ENCODE assay signal across 1 cellular context in the genomic region with DNA sequence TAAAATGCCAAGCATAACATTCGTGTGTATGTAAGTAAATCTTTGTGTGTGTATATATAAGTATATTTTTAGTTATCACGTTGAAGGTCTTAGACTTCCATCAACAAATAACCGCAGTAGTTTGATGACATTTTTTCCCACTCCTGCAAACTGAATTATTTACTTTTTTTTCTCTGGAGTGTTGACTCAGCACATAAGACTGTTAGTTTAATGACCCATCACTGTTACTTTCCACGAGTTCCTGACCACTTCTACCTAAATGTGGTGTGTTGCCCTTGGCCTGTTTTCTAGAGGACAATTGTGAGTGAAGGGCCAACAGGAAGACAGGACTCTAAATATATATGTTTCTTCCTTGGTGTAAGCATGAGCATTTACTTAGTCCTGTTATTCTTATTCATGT.
TF ChIP-seq lines count a peak whose summit lies in the region.

No MANE protein-coding gene starts in this region.

TF ChIP-seq in HepG2, 621 proteins besides CTCF, POLR2A, EP300 and RAD21 (continued from another document and continues in another):
- TF ChIP-seq, protein P1, sequence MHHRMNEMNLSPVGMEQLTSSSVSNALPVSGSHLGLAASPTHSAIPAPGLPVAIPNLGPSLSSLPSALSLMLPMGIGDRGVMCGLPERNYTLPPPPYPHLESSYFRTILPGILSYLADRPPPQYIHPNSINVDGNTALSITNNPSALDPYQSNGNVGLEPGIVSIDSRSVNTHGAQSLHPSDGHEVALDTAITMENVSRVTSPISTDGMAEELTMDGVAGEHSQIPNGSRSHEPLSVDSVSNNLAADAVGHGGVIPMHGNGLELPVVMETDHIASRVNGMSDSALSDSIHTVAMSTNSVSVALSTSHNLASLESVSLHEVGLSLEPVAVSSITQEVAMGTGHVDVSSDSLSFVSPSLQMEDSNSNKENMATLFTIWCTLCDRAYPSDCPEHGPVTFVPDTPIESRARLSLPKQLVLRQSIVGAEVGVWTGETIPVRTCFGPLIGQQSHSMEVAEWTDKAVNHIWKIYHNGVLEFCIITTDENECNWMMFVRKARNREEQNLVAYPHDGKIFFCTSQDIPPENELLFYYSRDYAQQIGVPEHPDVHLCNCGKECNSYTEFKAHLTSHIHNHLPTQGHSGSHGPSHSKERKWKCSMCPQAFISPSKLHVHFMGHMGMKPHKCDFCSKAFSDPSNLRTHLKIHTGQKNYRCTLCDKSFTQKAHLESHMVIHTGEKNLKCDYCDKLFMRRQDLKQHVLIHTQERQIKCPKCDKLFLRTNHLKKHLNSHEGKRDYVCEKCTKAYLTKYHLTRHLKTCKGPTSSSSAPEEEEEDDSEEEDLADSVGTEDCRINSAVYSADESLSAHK (CRISPR knock-in tag; IDR thresholded peaks at IDR 0.05; ENCODE audit: borderline replicate concordance) = no peak
- TF ChIP-seq CBX2 (IDR thresholded peaks at IDR 0.05; ENCODE audit: low read depth, low read length) = no peak
- TF ChIP-seq CBX2 (CRISPR knock-in tag; IDR thresholded peaks at IDR 0.05; ENCODE audit: low read depth) = no peak
- TF ChIP-seq SRSF4 (IDR thresholded peaks at IDR 0.05; ENCODE audit: low read depth, low read length, poor library complexity, severe bottlenecking) = no peak
- peak; percentile 40; the same call in 1 of the 2 replicates for TF ChIP-seq FOXO1 (CRISPR knock-in tag; IDR thresholded peaks at IDR 0.05)
- TF ChIP-seq, protein P2, sequence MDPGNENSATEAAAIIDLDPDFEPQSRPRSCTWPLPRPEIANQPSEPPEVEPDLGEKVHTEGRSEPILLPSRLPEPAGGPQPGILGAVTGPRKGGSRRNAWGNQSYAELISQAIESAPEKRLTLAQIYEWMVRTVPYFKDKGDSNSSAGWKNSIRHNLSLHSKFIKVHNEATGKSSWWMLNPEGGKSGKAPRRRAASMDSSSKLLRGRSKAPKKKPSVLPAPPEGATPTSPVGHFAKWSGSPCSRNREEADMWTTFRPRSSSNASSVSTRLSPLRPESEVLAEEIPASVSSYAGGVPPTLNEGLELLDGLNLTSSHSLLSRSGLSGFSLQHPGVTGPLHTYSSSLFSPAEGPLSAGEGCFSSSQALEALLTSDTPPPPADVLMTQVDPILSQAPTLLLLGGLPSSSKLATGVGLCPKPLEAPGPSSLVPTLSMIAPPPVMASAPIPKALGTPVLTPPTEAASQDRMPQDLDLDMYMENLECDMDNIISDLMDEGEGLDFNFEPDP (CRISPR knock-in tag; conservative IDR thresholded peaks at IDR 0.05) = no peak
- TF ChIP-seq, protein P3, sequence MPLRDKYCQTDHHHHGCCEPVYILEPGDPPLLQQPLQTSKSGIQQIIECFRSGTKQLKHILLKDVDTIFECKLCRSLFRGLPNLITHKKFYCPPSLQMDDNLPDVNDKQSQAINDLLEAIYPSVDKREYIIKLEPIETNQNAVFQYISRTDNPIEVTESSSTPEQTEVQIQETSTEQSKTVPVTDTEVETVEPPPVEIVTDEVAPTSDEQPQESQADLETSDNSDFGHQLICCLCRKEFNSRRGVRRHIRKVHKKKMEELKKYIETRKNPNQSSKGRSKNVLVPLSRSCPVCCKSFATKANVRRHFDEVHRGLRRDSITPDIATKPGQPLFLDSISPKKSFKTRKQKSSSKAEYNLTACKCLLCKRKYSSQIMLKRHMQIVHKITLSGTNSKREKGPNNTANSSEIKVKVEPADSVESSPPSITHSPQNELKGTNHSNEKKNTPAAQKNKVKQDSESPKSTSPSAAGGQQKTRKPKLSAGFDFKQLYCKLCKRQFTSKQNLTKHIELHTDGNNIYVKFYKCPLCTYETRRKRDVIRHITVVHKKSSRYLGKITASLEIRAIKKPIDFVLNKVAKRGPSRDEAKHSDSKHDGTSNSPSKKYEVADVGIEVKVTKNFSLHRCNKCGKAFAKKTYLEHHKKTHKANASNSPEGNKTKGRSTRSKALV (CRISPR knock-in tag; IDR thresholded peaks at IDR 0.05) = no peak
- TF ChIP-seq NFKBIZ (CRISPR knock-in tag; IDR thresholded peaks at IDR 0.05) = no peak
- no peak for TF ChIP-seq ZNF230 (CRISPR knock-in tag; IDR thresholded peaks at IDR 0.05)
- TF ChIP-seq, protein P4, sequence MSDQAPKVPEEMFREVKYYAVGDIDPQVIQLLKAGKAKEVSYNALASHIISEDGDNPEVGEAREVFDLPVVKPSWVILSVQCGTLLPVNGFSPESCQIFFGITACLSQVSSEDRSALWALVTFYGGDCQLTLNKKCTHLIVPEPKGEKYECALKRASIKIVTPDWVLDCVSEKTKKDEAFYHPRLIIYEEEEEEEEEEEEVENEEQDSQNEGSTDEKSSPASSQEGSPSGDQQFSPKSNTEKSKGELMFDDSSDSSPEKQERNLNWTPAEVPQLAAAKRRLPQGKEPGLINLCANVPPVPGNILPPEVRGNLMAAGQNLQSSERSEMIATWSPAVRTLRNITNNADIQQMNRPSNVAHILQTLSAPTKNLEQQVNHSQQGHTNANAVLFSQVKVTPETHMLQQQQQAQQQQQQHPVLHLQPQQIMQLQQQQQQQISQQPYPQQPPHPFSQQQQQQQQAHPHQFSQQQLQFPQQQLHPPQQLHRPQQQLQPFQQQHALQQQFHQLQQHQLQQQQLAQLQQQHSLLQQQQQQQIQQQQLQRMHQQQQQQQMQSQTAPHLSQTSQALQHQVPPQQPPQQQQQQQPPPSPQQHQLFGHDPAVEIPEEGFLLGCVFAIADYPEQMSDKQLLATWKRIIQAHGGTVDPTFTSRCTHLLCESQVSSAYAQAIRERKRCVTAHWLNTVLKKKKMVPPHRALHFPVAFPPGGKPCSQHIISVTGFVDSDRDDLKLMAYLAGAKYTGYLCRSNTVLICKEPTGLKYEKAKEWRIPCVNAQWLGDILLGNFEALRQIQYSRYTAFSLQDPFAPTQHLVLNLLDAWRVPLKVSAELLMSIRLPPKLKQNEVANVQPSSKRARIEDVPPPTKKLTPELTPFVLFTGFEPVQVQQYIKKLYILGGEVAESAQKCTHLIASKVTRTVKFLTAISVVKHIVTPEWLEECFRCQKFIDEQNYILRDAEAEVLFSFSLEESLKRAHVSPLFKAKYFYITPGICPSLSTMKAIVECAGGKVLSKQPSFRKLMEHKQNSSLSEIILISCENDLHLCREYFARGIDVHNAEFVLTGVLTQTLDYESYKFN (CRISPR knock-in tag; conservative IDR thresholded peaks at IDR 0.05) = peak; percentile 71
- TF ChIP-seq, protein P5, sequence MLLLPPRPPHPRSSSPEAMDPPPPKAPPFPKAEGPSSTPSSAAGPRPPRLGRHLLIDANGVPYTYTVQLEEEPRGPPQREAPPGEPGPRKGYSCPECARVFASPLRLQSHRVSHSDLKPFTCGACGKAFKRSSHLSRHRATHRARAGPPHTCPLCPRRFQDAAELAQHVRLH (CRISPR knock-in tag; IDR thresholded peaks at IDR 0.05; ENCODE audit: borderline replicate concordance, low read depth) = no peak
- no peak for TF ChIP-seq KLF9 (CRISPR knock-in tag; IDR thresholded peaks at IDR 0.05; ENCODE audit: low read depth)
- TF ChIP-seq ZSCAN9 (CRISPR knock-in tag; IDR thresholded peaks at IDR 0.05; ENCODE audit: borderline replicate concordance) = peak; percentile 63; the same call in 1 of the 2 replicates
- TF ChIP-seq, protein P6, sequence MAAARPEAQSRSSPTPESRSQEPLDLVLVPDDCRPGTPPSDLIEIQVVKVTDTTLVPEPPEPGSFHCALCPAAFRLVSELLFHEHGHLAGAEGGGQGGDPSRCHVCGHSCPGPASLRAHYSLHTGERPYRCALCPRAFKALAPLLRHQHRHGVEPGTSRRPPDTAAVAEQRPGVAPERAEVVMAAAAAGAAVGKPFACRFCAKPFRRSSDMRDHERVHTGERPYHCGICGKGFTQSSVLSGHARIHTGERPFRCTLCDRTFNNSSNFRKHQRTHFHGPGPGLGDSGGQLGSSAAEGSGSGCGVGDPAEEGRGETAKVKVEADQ (CRISPR knock-in tag; IDR thresholded peaks at IDR 0.05; ENCODE audit: borderline replicate concordance) = no peak
- TF ChIP-seq PTBP1 (IDR thresholded peaks at IDR 0.05; ENCODE audit: low read depth, low read length, poor library complexity, severe bottlenecking) = no peak
- no peak for TF ChIP-seq SOX13 (IDR thresholded peaks at IDR 0.05)
- peak in 1 of 2 experiments; percentile 77; a peak in 2 of 4 replicates for TF ChIP-seq SOX13 (CRISPR knock-in tag; conservative IDR thresholded peaks at IDR 0.05 in 1 of 2, IDR thresholded peaks at IDR 0.05 in 1 of 2)
- TF ChIP-seq NAIF1 (CRISPR knock-in tag; IDR thresholded peaks at IDR 0.05; ENCODE audit: borderline replicate concordance) = no peak
- no peak; the same call in 1 of the 2 replicates for TF ChIP-seq ZNF792 (CRISPR knock-in tag; IDR thresholded peaks at IDR 0.05)
- TF ChIP-seq ZKSCAN1 (IDR thresholded peaks at IDR 0.05; ENCODE audit: low read length) = no peak
- no peak for TF ChIP-seq ZNF34 (CRISPR knock-in tag; IDR thresholded peaks at IDR 0.05; ENCODE audit: borderline replicate concordance)
- TF ChIP-seq ZNF331 (CRISPR knock-in tag; IDR thresholded peaks at IDR 0.05) = 0 out of 2 replicates have a peak, but pooled peaks have one; percentile 44
- TF ChIP-seq NR2F2 (IDR thresholded peaks at IDR 0.05; ENCODE audit: borderline replicate concordance, low read depth) = peak; percentile 50; the same call in 1 of the 2 replicates
- no peak for TF ChIP-seq ZFP90 (CRISPR knock-in tag; IDR thresholded peaks at IDR 0.05; ENCODE audit: borderline replicate concordance)
- TF ChIP-seq PHF8 (CRISPR knock-in tag; IDR thresholded peaks at IDR 0.05) = no peak
- TF ChIP-seq ZNF224 (CRISPR knock-in tag; IDR thresholded peaks at IDR 0.05) = no peak
- no peak for TF ChIP-seq ZSCAN12 (CRISPR knock-in tag; IDR thresholded peaks at IDR 0.05)
- no peak for TF ChIP-seq HOXA9 (CRISPR knock-in tag; IDR thresholded peaks at IDR 0.05; ENCODE audit: borderline replicate concordance)
- TF ChIP-seq MAF1 (CRISPR knock-in tag; IDR thresholded peaks at IDR 0.05; ENCODE audit: borderline replicate concordance) = no peak
- no peak for TF ChIP-seq RFXANK (CRISPR knock-in tag; IDR thresholded peaks at IDR 0.05)
- TF ChIP-seq, protein P7, sequence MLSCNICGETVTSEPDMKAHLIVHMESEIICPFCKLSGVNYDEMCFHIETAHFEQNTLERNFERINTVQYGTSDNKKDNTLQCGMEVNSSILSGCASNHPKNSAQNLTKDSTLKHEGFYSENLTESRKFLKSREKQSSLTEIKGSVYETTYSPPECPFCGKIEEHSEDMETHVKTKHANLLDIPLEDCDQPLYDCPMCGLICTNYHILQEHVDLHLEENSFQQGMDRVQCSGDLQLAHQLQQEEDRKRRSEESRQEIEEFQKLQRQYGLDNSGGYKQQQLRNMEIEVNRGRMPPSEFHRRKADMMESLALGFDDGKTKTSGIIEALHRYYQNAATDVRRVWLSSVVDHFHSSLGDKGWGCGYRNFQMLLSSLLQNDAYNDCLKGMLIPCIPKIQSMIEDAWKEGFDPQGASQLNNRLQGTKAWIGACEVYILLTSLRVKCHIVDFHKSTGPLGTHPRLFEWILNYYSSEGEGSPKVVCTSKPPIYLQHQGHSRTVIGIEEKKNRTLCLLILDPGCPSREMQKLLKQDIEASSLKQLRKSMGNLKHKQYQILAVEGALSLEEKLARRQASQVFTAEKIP (CRISPR knock-in tag; IDR thresholded peaks at IDR 0.05; ENCODE audit: borderline replicate concordance) = no peak
- no peak for TF ChIP-seq ZNF777 (CRISPR knock-in tag; IDR thresholded peaks at IDR 0.05)
- no peak for TF ChIP-seq HOXD1 (CRISPR knock-in tag; IDR thresholded peaks at IDR 0.05)
- TF ChIP-seq MIER3 (CRISPR knock-in tag; IDR thresholded peaks at IDR 0.05; ENCODE audit: borderline replicate concordance) = peak; percentile 69; the same call in 1 of the 2 replicates
- TF ChIP-seq, protein P8, sequence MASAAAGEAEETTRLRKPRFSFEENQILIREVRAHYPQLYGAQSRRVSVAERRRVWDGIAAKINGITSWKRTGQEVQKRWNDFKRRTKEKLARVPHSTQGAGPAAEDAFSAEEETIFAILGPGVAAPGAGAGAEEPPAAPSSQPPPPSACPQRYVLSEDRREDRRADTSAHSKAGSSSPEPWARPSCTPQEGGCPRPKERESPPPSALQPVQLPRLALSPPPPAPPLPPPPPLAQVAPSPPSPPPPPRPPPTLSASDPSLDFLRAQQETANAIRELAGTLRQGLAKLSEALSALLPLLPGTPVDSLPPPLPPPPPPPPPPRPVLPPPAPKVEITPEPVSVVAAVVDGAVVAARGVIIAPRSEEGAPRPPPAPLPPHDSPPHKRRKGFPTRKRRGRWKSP (CRISPR knock-in tag; IDR thresholded peaks at IDR 0.05) = no peak
- no peak for TF ChIP-seq ZNF75D (CRISPR knock-in tag; IDR thresholded peaks at IDR 0.05; ENCODE audit: borderline replicate concordance)
- TF ChIP-seq ZNF629 (CRISPR knock-in tag; conservative IDR thresholded peaks at IDR 0.05) = no peak
- TF ChIP-seq ZNF839 (CRISPR knock-in tag; IDR thresholded peaks at IDR 0.05; ENCODE audit: borderline replicate concordance) = no peak
- no peak for TF ChIP-seq ZNF670 (CRISPR knock-in tag; IDR thresholded peaks at IDR 0.05; ENCODE audit: borderline replicate concordance)
- TF ChIP-seq, protein P9, sequence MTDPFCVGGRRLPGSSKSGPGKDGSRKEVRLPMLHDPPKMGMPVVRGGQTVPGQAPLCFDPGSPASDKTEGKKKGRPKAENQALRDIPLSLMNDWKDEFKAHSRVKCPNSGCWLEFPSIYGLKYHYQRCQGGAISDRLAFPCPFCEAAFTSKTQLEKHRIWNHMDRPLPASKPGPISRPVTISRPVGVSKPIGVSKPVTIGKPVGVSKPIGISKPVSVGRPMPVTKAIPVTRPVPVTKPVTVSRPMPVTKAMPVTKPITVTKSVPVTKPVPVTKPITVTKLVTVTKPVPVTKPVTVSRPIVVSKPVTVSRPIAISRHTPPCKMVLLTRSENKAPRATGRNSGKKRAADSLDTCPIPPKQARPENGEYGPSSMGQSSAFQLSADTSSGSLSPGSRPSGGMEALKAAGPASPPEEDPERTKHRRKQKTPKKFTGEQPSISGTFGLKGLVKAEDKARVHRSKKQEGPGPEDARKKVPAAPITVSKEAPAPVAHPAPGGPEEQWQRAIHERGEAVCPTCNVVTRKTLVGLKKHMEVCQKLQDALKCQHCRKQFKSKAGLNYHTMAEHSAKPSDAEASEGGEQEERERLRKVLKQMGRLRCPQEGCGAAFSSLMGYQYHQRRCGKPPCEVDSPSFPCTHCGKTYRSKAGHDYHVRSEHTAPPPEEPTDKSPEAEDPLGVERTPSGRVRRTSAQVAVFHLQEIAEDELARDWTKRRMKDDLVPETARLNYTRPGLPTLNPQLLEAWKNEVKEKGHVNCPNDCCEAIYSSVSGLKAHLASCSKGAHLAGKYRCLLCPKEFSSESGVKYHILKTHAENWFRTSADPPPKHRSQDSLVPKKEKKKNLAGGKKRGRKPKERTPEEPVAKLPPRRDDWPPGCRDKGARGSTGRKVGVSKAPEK (CRISPR knock-in tag; IDR thresholded peaks at IDR 0.05; ENCODE audit: borderline replicate concordance) = no peak
